Comparison of ENCODE assay signal across 19 cellular contexts in the genomic region with DNA sequence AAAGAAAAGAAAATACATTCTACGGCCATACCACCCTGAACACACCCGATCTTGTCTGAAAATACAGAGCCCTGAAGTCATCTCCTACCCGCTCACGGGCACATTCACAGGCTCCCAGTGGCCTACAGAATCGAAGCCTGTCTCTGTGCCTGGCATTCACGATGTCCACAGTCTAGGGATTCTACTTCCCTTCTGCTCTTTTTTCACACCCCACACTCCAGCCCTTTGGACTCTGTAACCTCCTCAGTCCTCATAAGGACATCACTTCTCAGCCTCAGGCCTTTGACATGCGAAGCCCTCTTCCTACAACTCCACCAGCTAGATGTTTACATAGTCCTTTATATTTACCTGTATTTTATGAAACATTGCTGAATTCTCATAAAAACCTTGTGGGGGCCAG.
DNase-seq lines count a peak whose midpoint lies in the region; ATAC-seq, FAIRE-seq and TF ChIP-seq lines count a peak whose summit lies in the region.
"Had no signal": no experiment of that assay in that cellular context is flagged by ENCODE, and none has a peak within 500 bp of the region (broad histone marks: within the 10 kb centered on the region; RNA-seq: fewer than 3 reads in every experiment).

No MANE protein-coding gene starts in this region.

- H3K4ac ChIP-seq in trophoblast cell (ENCODE audit: low read depth, low read length), result no peak overlapping the region

- no peak overlapping the region for H4K91ac ChIP-seq in trophoblast cell (ENCODE audit: low read depth, low read length)

- H3K4me3 ChIP-seq in A549 (no peak overlapping the region), trophoblast cell (ENCODE audit: low read depth, low read length) (no peak overlapping the region)
- H3K4me3 ChIP-seq: SJSA1 had no signal

- peak overlapping the region; percentile 73 for H2BK12ac ChIP-seq in trophoblast cell (ENCODE audit: low read length)

- 94% methylated on average over 7 of the region's 7 CpGs for WGBS in A549 (ENCODE audit: missing lambda C conversion rate)
- WGBS in trophoblast cell (ENCODE audit: extremely low coverage, insufficient coverage, insufficient read length), result no CpG with 5 or more reads among the region's 7 CpGs

- TF ChIP-seq CTCF in A549 (IDR thresholded peaks at IDR 0.05), result no peak
- no peak for TF ChIP-seq CTCF in RWPE1 (conservative IDR thresholded peaks at IDR 0.05; ENCODE audit: low read depth)
- no peak for TF ChIP-seq CTCF in foreskin keratinocyte (conservative IDR thresholded peaks at IDR 0.05)

- H3K18ac ChIP-seq in trophoblast cell (ENCODE audit: low read length), result no peak overlapping the region

- no peak overlapping the region for H2AK5ac ChIP-seq in trophoblast cell (ENCODE audit: low read length)

- H4K8ac ChIP-seq in trophoblast cell (ENCODE audit: low read depth, low read length), result no peak overlapping the region

- H3K4me1 ChIP-seq in A549 (peaks cover 27% of the 10 kb centered on the region), foreskin keratinocyte (peaks cover 12% of the 10 kb centered on the region), trophoblast cell (ENCODE audit: control insufficient read depth in 1 of 2, insufficient read depth in 2 of 2, low read length in 2 of 2) (peaks cover 5 to 6% of the 10 kb centered on the region in 2 experiments)

- TF ChIP-seq EP300 in A549 (IDR thresholded peaks at IDR 0.05), result no peak

- peaks cover 1% of the 10 kb centered on the region for H3K79me1 ChIP-seq in trophoblast cell (ENCODE audit: low read length)

- no peak overlapping the region for H3K9ac ChIP-seq in trophoblast cell (ENCODE audit: low read length)

- no peaks in the 10 kb centered on the region for H3K9me3 ChIP-seq in A549
- no peaks in the 10 kb centered on the region for H3K9me3 ChIP-seq in trophoblast cell (ENCODE audit: insufficient read depth, low read depth, low read length)
- H3K9me3 ChIP-seq: SJSA1 had no signal

- no peak for TF ChIP-seq RAD21 in A549 (conservative IDR thresholded peaks at IDR 0.05 in 1 of 2, IDR thresholded peaks at IDR 0.05 in 1 of 2)

- H3K79me2 ChIP-seq in trophoblast cell (ENCODE audit: control insufficient read depth, insufficient read depth, low read length, poor library complexity), result no peaks in the 10 kb centered on the region

- H4K12ac ChIP-seq in trophoblast cell (ENCODE audit: low read depth, low read length), result no peak overlapping the region

- CTCF ChIA-PET in A549 (lab: Yijun Ruan, JAX) (interaction anchor here (0.6 to 17.8 kb wide), 6 partner anchors 9 to 91 kb away, joined by 3 to 179 read pairs (median 6); a partner anchor contains a TSS), RWPE1 (lab: Yijun Ruan, JAX) (interaction anchor here (0.6 to 3.7 kb wide), 3 partner anchors 25 to 1109 kb away, joined by 3 to 24 read pairs (median 5); no protein-coding TSS in a partner anchor)

- POLR2A ChIA-PET in A549 (lab: Yijun Ruan, JAX), result no interaction called here
- POLR2A ChIA-PET in RWPE1 (lab: Yijun Ruan, JAX; ENCODE audit: low non-redundant PET), result no interaction called here

- H2BK120ac ChIP-seq in trophoblast cell (ENCODE audit: insufficient read depth, low read length, poor library complexity), result no peak overlapping the region

- DNase-seq in A549 (ENCODE audit: low read depth in 1 of 2, low spot score in 1 of 2) (no peak), RWPE1 (ENCODE audit: low spot score) (no peak), foreskin keratinocyte (no peak), trophoblast cell (no peak), SKM-1 (lab: John Stamatoyannopoulos, UW; ENCODE audit: unreplicated experiment) (no peak), NCI-H226 (no peak), SW 1271 (lab: John Stamatoyannopoulos, UW) (no peak), GF-D8 (lab: John Stamatoyannopoulos, UW) (no peak)
- DNase-seq: CD8-positive, alpha-beta memory T cell; NCI-H1092 treated with DMSO at 0.1 percent for 48 hours; NCI-H1436 treated with DMSO at 0.1 percent for 48 hours; NCI-H1930; NCI-H2227 treated with DMSO at 0.1 percent for 48 hours; NCI-H510A treated with DMSO at 0.1 percent for 48 hours; NCI-H748 treated with DMSO at 0.1 percent for 48 hours had no signal

- H3K4me2 ChIP-seq in A549 (no peak overlapping the region), trophoblast cell (ENCODE audit: low read length) (no peak overlapping the region)

- no peak for ATAC-seq in A549
- ATAC-seq in foreskin keratinocyte, result no peak

- no peak for TF ChIP-seq POLR2A in A549 (IDR thresholded peaks at IDR 0.05; ENCODE audit: low read length)

- FAIRE-seq in A549 (lab: Jason Lieb, UNC), result no peak
- FAIRE-seq: G401.6, GM18507, H1 had no signal

- H2AFZ ChIP-seq in trophoblast cell (ENCODE audit: insufficient read depth, low read length, poor library complexity), result no peak overlapping the region

- H3K14ac ChIP-seq in trophoblast cell (ENCODE audit: low read length), result no peak overlapping the region

- no peak overlapping the region for H2BK5ac ChIP-seq in trophoblast cell (ENCODE audit: low read depth, low read length, poor library complexity)

- peak overlapping the region; percentile 45 to 59; a peak in 3 of 6 replicates for H3K27ac ChIP-seq in A549
- peak overlapping the region; percentile 89 for H3K27ac ChIP-seq in RWPE1
- H3K27ac ChIP-seq in foreskin keratinocyte, result peak overlapping the region; percentile 71
- H3K27ac ChIP-seq in trophoblast cell (ENCODE audit: low read depth, low read length), result no peak overlapping the region
- H3K27ac ChIP-seq: SJSA1 had no signal

- H3K27me3 ChIP-seq in foreskin keratinocyte (no peaks in the 10 kb centered on the region), trophoblast cell (ENCODE audit: insufficient read depth, low read length) (no peaks in the 10 kb centered on the region)
- H3K27me3 ChIP-seq: SJSA1 had no signal

- no peak overlapping the region for H3K23ac ChIP-seq in trophoblast cell (ENCODE audit: low read length)

- H3K36me3 ChIP-seq in trophoblast cell (ENCODE audit: control insufficient read depth in 1 of 2, insufficient read depth in 2 of 2, low read length in 2 of 2), result no peaks in the 10 kb centered on the region
- H3K36me3 ChIP-seq: SJSA1 had no signal

TF ChIP-seq in A549, 52 proteins besides CTCF, POLR2A, EP300 and RAD21:
- no peak for TF ChIP-seq GATA3 (IDR thresholded peaks at IDR 0.05; ENCODE audit: borderline replicate concordance)
- TF ChIP-seq KDM1A (IDR thresholded peaks at IDR 0.05; ENCODE audit: low read depth), result no peak
- TF ChIP-seq, protein P1, sequence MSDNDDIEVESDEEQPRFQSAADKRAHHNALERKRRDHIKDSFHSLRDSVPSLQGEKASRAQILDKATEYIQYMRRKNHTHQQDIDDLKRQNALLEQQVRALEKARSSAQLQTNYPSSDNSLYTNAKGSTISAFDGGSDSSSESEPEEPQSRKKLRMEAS (IDR thresholded peaks at IDR 0.05), result no peak
- TF ChIP-seq ZC3H11A (IDR thresholded peaks at IDR 0.05), result no peak
- TF ChIP-seq ZFP36 (IDR thresholded peaks at IDR 0.05; ENCODE audit: borderline replicate concordance, partially characterized antibody), result no peak
- no peak for TF ChIP-seq RFX5 (IDR thresholded peaks at IDR 0.05)
- no peak for TF ChIP-seq FOSB (CRISPR knock-in tag; IDR thresholded peaks at IDR 0.05)
- TF ChIP-seq ESRRA (IDR thresholded peaks at IDR 0.05; ENCODE audit: borderline replicate concordance, low read length), result no peak
- no peak for TF ChIP-seq TFCP2L1 (CRISPR knock-in tag; IDR thresholded peaks at IDR 0.05)
- no peak for TF ChIP-seq RCOR1 (IDR thresholded peaks at IDR 0.05; ENCODE audit: low read depth, low read length)
- no peak for TF ChIP-seq HOXB5 (CRISPR knock-in tag; IDR thresholded peaks at IDR 0.05)
- TF ChIP-seq MAFK (IDR thresholded peaks at IDR 0.05; ENCODE audit: partially characterized antibody), result no peak
- TF ChIP-seq RNF2 (IDR thresholded peaks at IDR 0.05; ENCODE audit: borderline replicate concordance, low read depth), result no peak
- TF ChIP-seq JUN (IDR thresholded peaks at IDR 0.05), result no peak
- no peak for TF ChIP-seq NR3C1 (IDR thresholded peaks at IDR 0.05)
- TF ChIP-seq, protein P2, sequence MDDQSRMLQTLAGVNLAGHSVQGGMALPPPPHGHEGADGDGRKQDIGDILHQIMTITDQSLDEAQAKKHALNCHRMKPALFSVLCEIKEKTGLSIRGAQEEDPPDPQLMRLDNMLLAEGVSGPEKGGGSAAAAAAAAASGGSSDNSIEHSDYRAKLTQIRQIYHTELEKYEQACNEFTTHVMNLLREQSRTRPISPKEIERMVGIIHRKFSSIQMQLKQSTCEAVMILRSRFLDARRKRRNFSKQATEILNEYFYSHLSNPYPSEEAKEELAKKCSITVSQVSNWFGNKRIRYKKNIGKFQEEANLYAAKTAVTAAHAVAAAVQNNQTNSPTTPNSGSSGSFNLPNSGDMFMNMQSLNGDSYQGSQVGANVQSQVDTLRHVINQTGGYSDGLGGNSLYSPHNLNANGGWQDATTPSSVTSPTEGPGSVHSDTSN (IDR thresholded peaks at IDR 0.05), result no peak
- no peak for TF ChIP-seq POLR2AphosphoS2 (conservative IDR thresholded peaks at IDR 0.05; ENCODE audit: low read length)
- TF ChIP-seq SREBF2 (IDR thresholded peaks at IDR 0.05), result no peak
